ENCODE assay signal across 6 cellular contexts in the genomic region with DNA sequence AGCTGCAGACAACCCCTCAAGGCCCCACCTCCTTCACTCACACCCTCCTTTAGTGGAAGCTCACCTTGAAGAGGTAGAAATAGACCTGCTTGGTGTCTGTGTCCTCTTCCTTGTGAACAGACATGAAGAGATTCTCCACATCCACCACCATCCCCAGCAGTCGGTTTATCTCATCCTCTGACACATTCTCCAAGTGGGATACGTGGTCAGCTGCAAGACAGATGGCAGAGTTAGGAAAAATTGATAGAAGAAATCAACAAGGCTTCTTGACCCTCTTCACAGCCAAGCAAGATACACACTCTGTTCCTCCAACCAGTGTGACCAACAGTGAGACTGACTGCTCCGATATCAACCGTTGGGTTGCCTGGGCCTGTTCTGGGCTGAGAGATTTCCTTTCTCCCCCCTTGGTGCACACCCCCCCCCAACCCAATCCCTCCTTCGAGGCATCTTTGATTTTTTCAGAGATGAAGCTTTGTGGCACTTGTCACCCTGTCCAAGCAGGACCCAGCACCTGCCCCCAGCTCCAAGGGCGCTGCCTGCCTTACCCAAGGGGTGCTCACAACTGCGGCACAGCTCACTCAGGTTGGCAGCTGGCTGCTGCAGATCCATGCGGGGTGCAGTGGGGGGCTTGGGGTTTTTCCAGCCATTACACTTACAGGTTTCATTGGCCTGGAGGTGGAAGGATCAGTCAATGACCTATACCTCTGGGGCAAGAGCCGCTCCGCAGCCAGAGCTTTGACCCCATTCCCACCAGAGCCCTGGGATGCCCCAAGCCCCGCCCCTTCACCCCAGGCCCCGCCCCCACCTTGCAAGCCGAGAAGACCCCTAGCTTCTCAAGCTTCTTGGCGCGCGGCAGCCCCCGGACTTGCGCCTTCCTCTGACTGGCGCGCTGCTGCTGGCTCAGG. TPM values are rescaled to one million over a fixed set of nuclear protein-coding genes. Genes with fewer than 3 reads are reported as not detected.
A peak's percentile ranks its signal among the peaks of the same experiment; 100 is the strongest.
DNase-seq lines count a peak whose midpoint lies in the region; ATAC-seq and TF ChIP-seq lines count a peak whose summit lies in the region.

No MANE protein-coding gene starts in this region.

- no peaks in the 10 kb centered on the region for H3K9me2 ChIP-seq in MM.1S (replicated peaks; ENCODE audit: insufficient read depth, low read length)

- peak overlapping the region; percentile 67 for H3K4me3 ChIP-seq in MM.1S (ENCODE audit: low read length)
- H3K4me3 ChIP-seq in esophagus squamous epithelium = peak overlapping the region; percentile 79 to 97 (median 85)

- no peak for TF ChIP-seq CTCF in CD4-positive, alpha-beta T cell (IDR thresholded peaks at IDR 0.05)
- TF ChIP-seq CTCF in MM.1S (IDR thresholded peaks at IDR 0.05; ENCODE audit: low read length) = no peak
- TF ChIP-seq CTCF in esophagus squamous epithelium (IDR thresholded peaks at IDR 0.05) = no peak

- no peak overlapping the region for H3K27ac Mint-ChIP-seq in CD4-positive, alpha-beta T cell

- H3K27me3 Mint-ChIP-seq in CD4-positive, alpha-beta T cell = no peaks in the 10 kb centered on the region

- DNase-seq in CD4-positive, alpha-beta T cell = peak in 1 of 10 experiments; percentile 16
- DNase-seq in MM.1S (no peak), esophagus squamous epithelium (lab: John Stamatoyannopoulos, UW) (no peak), DMS79 treated with DMSO at 0.1 percent for 48 hours (lab: John Stamatoyannopoulos, UW) (no peak)
- peak; percentile 56 for DNase-seq in stimulated activated CD8-positive, alpha-beta memory T cell treated with anti-CD3 and anti-CD28 coated beads, Interleukin-4, amount 100 ng/mL, for 48 hours

- H3K9me3 ChIP-seq in CD4-positive, alpha-beta T cell (ENCODE audit: control insufficient read depth, low read length) = no peaks in the 10 kb centered on the region
- no peaks in the 10 kb centered on the region for H3K9me3 ChIP-seq in MM.1S (replicated peaks; ENCODE audit: insufficient read depth, low read length)
- H3K9me3 ChIP-seq in esophagus squamous epithelium = no peaks in the 10 kb centered on the region

- peaks cover 22% of the 10 kb centered on the region for H3K4me1 ChIP-seq in MM.1S (ENCODE audit: low read length)
- H3K4me1 ChIP-seq in esophagus squamous epithelium = peaks cover 19 to 62% (median 24%) of the 10 kb centered on the region in 3 donors

- CTCF ChIA-PET in CD4-positive, alpha-beta T cell (lab: Charles Lee) = interaction anchor here (0.9 to 1.6 kb wide), 4 partner anchors 101 to 103 kb away, joined by 3 to 4 read pairs (median 3); a partner anchor contains a TSS

- H3K36me3 ChIP-seq in MM.1S (replicated peaks; ENCODE audit: insufficient read depth, low read length) (no peaks in the 10 kb centered on the region), esophagus squamous epithelium (peaks cover 4 to 46% (median 11%) of the 10 kb centered on the region in 3 donors)

- POLR2A ChIA-PET in CD4-positive, alpha-beta T cell (lab: Charles Lee) = interaction anchor here (1.5 to 2.8 kb wide), 5 partner anchors 8 to 154 kb away, joined by 5 to 17 read pairs (median 10); a partner anchor contains a TSS

- H3F3A ChIP-seq in MM.1S (ENCODE audit: insufficient read depth, low read length) = peaks cover 15% of the 10 kb centered on the region; the same call in 1 of the 2 replicates

- 23 to 38% methylated on average over 6 to 9 of the region's 20 CpGs for WGBS in esophagus squamous epithelium, 2 donors

- H2AFZ ChIP-seq in MM.1S (ENCODE audit: low read length) = peak overlapping the region; percentile 62

- H3K79me2 ChIP-seq in MM.1S (ENCODE audit: low read length) = peaks cover 9% of the 10 kb centered on the region

- no peaks in the 10 kb centered on the region for H3K9me3 Mint-ChIP-seq in CD4-positive, alpha-beta T cell

- peaks cover 37% of the 10 kb centered on the region for H3K36me3 Mint-ChIP-seq in CD4-positive, alpha-beta T cell (ENCODE audit: low read depth)

- H3K27me3 ChIP-seq in CD4-positive, alpha-beta T cell (ENCODE audit: control insufficient read depth, insufficient read depth, low read length) = no peaks in the 10 kb centered on the region
- H3K27me3 ChIP-seq in MM.1S (replicated peaks; ENCODE audit: insufficient read depth, low read length) (no peaks in the 10 kb centered on the region), esophagus squamous epithelium (no peaks in the 10 kb centered on the region)

- ATAC-seq in CD4-positive, alpha-beta T cell (ENCODE audit: poor library complexity) = no peak
- no peak for ATAC-seq in GM19463 (IDR thresholded peaks at IDR 0.05; ENCODE audit: unreplicated experiment)

- H3K9ac ChIP-seq in MM.1S (ENCODE audit: low read length) = peak overlapping the region; percentile 74; the same call in 1 of the 2 replicates

- peaks cover 25% of the 10 kb centered on the region for H3K4me1 Mint-ChIP-seq in CD4-positive, alpha-beta T cell (ENCODE audit: low read depth)

- intact Hi-C loops in CD4-positive, alpha-beta T cell (cut with DNase I, micrococcal nuclease) = loop anchor here in 1 of 2 experiments (2.0 to 5.0 kb wide), 3 partner anchors 34 to 157 kb away; a partner anchor contains a TSS
- intact Hi-C loops in esophagus squamous epithelium (cut with DNase I) = no loop called here

- no peak for TF ChIP-seq POLR2A in esophagus squamous epithelium (IDR thresholded peaks at IDR 0.05)

- no peak overlapping the region for H3K27ac ChIP-seq in CD4-positive, alpha-beta T cell (ENCODE audit: low read depth, low read length)
- H3K27ac ChIP-seq in MM.1S (ENCODE audit: low read length) = no peak overlapping the region
- peak overlapping the region; percentile 55 to 81 (median 72) for H3K27ac ChIP-seq in esophagus squamous epithelium

- peak overlapping the region; percentile 99 for H3K4me2 ChIP-seq in MM.1S (ENCODE audit: low read depth, low read length)

- H3K4me3 Mint-ChIP-seq in CD4-positive, alpha-beta T cell = peak overlapping the region; percentile 82

- H4K20me1 ChIP-seq in MM.1S (ENCODE audit: insufficient read depth, low read length) = no peaks in the 10 kb centered on the region

RNA-seq across cellular contexts. Expression of a gene that starts 0.8 kb away (rescaled TPM):
- 10 to 100 TPM; 38.5 to 42.4 TPM for total RNA-seq in CD4-positive, alpha-beta T cell
- total RNA-seq in esophagus squamous epithelium = 10 to 100 TPM in 3 of 4 donors, 1 to 10 TPM in 1; 9.3 to 34.1 (median 27.0) TPM

RNA-seq across cellular contexts. Expression of a gene that starts 2.2 kb away (rescaled TPM):
- total RNA-seq in CD4-positive, alpha-beta T cell = not detected
- not detected for total RNA-seq in esophagus squamous epithelium

RNA-seq across cellular contexts. Expression of a gene that starts 7.9 kb away (rescaled TPM):
- total RNA-seq in CD4-positive, alpha-beta T cell = 10 to 100 TPM; 33.5 to 35.6 TPM
- total RNA-seq in esophagus squamous epithelium = 10 to 100 TPM in 1 of 4 donors, 1 to 10 TPM in 3; 3.9 to 10.4 (median 8.9) TPM

RNA-seq across cellular contexts. Expression of a gene that starts 22.1 kb away (rescaled TPM):
- under 1 TPM in 1 of 2 experiments, not detected in 1; 0.20 TPM for total RNA-seq in CD4-positive, alpha-beta T cell
- total RNA-seq in esophagus squamous epithelium = under 1 TPM in 2 of 4 donors, not detected in 2; 0.18 to 0.38 TPM

RNA-seq across cellular contexts. Expression of a gene that starts 34.4 kb away (rescaled TPM):
- total RNA-seq in CD4-positive, alpha-beta T cell = 10 to 100 TPM; 66.4 to 71.2 TPM
- 100 to 1,000 TPM in 1 of 4 donors, 10 to 100 TPM in 3; 68.5 to 107 (median 78.6) TPM for total RNA-seq in esophagus squamous epithelium

Comparison
In these comparisons a context has a peak if more than half of its experiments do, and no peak if none do; other contexts are left out.
1. H3K27ac ChIP-seq: peak in esophagus squamous epithelium (4 of 4); none in CD4-positive, alpha-beta T cell (single experiment) and MM.1S (single experiment).